Comparison of ENCODE assay signal across 9 cellular contexts in the genomic region with DNA sequence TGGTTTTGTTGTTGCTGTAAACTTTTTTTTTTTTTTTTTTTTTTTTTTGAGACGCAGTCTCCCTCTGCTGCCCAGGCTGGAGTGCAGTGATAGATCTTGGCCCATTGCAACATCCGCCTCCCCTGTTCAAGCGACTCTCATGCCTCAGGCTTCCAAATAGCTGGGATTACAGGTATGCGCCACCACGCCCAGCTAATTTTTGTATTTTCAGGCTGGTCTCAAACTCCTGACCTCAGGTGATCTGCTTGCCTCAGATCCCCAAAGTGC.
DNase-seq lines count a peak whose midpoint lies in the region; ATAC-seq, FAIRE-seq and TF ChIP-seq lines count a peak whose summit lies in the region.
"Had no signal": no experiment of that assay in that cellular context is flagged by ENCODE, and none has a peak within 500 bp of the region (broad histone marks: within the 10 kb centered on the region; RNA-seq: fewer than 3 reads in every experiment).

No MANE protein-coding gene starts in this region.

- H3K36me3 ChIP-seq in colonic mucosa (no peaks in the 10 kb centered on the region), lung (ENCODE audit: control insufficient read depth in 2 of 2, insufficient read depth in 2 of 2, low read length in 2 of 2) (no peaks in the 10 kb centered on the region)

- no peaks in the 10 kb centered on the region for H3K27me3 ChIP-seq in colonic mucosa
- H3K27me3 ChIP-seq in lung (ENCODE audit: control insufficient read depth, insufficient read depth): no peaks in the 10 kb centered on the region

- H3K9me3 ChIP-seq in colonic mucosa (no peaks in the 10 kb centered on the region), lung (ENCODE audit: control insufficient read depth in 2 of 2, insufficient read depth in 1 of 2, low read length in 1 of 2) (no peaks in the 10 kb centered on the region)

- TF ChIP-seq CTCF in colonic mucosa (IDR thresholded peaks at IDR 0.05): no peak
- TF ChIP-seq CTCF in lung (IDR thresholded peaks at IDR 0.05; ENCODE audit: control extremely low read depth, extremely low read depth): no peak

- peaks cover 9% of the 10 kb centered on the region for H3K4me1 ChIP-seq in colonic mucosa
- H3K4me1 ChIP-seq in lung (ENCODE audit: control insufficient read depth in 2 of 2, insufficient read depth in 2 of 2, low read length in 2 of 2): peaks cover 0 to 7% of the 10 kb centered on the region in 2 donors

- intact Hi-C loops in colonic mucosa (cut with DNase I): no loop called here

- H3K4me3 ChIP-seq in colonic mucosa (no peak overlapping the region), lung (no peak overlapping the region)

- no peak for TF ChIP-seq POLR2A in erythroblast (IDR thresholded peaks at IDR 0.05; ENCODE audit: low read length)

- peak; percentile 64 for DNase-seq in colonic mucosa
- DNase-seq in lung (ENCODE audit: low spot score): peak; percentile 57
- no peak for DNase-seq in erythroblast (lab: John Stamatoyannopoulos, UW)
- DNase-seq: CD4-positive, CD25-positive, alpha-beta regulatory T cell had no signal

- TF ChIP-seq EP300 in Ishikawa (IDR thresholded peaks at IDR 0.05; ENCODE audit: borderline replicate concordance): no peak

- peak overlapping the region in 1 of 2 donors; percentile 29 for H3K9ac ChIP-seq in colonic mucosa (ENCODE audit: low read depth in 2 of 2, low read length in 2 of 2)

- FAIRE-seq in A204.1 (lab: Jason Lieb, UNC): peak; percentile 93

- peak; percentile 24 for TF ChIP-seq RAD21 in Ishikawa (IDR thresholded peaks at IDR 0.05; ENCODE audit: low read depth)

- ATAC-seq in lung (ENCODE audit: insufficient read depth, low FRiP score) (peak; percentile 29), HG03520 (IDR thresholded peaks at IDR 0.05; ENCODE audit: unreplicated experiment) (no peak), HG02981 (IDR thresholded peaks at IDR 0.05; ENCODE audit: unreplicated experiment) (no peak), GM19023 (IDR thresholded peaks at IDR 0.05; ENCODE audit: unreplicated experiment) (no peak)

- WGBS in lung, 2 donors: 63 to 74% methylated on average over 4 of the region's 5 CpGs

- H3K27ac ChIP-seq in colonic mucosa: peak overlapping the region; percentile 80
- H3K27ac ChIP-seq in lung (ENCODE audit: low read depth in 1 of 2, low read length in 1 of 2): no peak overlapping the region

TF ChIP-seq in Ishikawa, 13 proteins besides CTCF, POLR2A, EP300 and RAD21:
- TF ChIP-seq NFIC (IDR thresholded peaks at IDR 0.05) (no peak), TCF12 (IDR thresholded peaks at IDR 0.05; ENCODE audit: low read depth) (no peak), FOXM1 (IDR thresholded peaks at IDR 0.05; ENCODE audit: borderline replicate concordance, low read depth) (no peak), CEBPB (IDR thresholded peaks at IDR 0.05) (peak; percentile 34; the same call in 1 of the 2 replicates), TEAD4 (IDR thresholded peaks at IDR 0.05) (no peak)
- TF ChIP-seq, protein P1, sequence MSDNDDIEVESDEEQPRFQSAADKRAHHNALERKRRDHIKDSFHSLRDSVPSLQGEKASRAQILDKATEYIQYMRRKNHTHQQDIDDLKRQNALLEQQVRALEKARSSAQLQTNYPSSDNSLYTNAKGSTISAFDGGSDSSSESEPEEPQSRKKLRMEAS (IDR thresholded peaks at IDR 0.05): no peak

Comparison
In these comparisons a context has a peak if more than half of its experiments do, and no peak if none do; other contexts are left out.
1. DNase-seq: peak in colonic mucosa (single experiment) and lung (single experiment); none in erythroblast (0 of 2).